ENCODE assay signal across 18 cellular contexts in the genomic region with DNA sequence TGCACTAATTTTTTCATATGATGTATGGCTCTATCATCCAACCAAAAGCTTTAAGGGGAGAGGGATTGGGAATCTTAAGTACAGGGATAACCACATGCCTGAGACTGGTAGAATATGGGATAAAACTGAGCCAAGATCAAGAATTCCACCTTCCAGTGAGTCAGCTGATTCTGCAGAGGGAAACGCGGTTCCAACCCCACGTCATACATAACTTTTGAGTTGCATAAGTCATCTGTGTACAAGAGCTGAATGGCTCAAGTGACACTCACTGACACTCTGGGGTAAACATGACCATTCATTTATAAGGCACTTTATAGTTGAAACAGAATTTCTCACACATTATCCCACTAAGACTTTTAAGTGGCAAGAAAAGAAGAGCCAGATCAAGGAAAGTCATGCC. TPM values are rescaled to one million over a fixed set of nuclear protein-coding genes. Genes with fewer than 3 reads are reported as not detected.
DNase-seq lines count a peak whose midpoint lies in the region; ATAC-seq and TF ChIP-seq lines count a peak whose summit lies in the region.
"Had no signal": no experiment of that assay in that cellular context is flagged by ENCODE, and none has a peak within 500 bp of the region (broad histone marks: within the 10 kb centered on the region; RNA-seq: fewer than 3 reads in every experiment).

No MANE protein-coding gene starts in this region.

- H3K4me1 Mint-ChIP-seq in activated T-cell treated with anti-CD3 and anti-CD28 coated beads, Interleukin-2, amount 50 U/mL, for 24 hours (ENCODE audit: low read depth): peaks cover 14% of the 10 kb centered on the region
- H3K4me1 Mint-ChIP-seq in activated T-cell treated with anti-CD3 and anti-CD28 coated beads, Interleukin-2, amount 50 U/mL, for 72 hours (ENCODE audit: low read depth): no peaks in the 10 kb centered on the region

- H3K4me3 ChIP-seq in upper lobe of right lung: no peak overlapping the region
- H3K4me3 ChIP-seq: cardiac muscle cell had no signal

- no peak for TF ChIP-seq CTCF in upper lobe of right lung (IDR thresholded peaks at IDR 0.05)

- intact Hi-C loops in upper lobe of right lung (cut with DNase I): no loop called here

- H3K4me1 ChIP-seq in upper lobe of right lung: no peaks in the 10 kb centered on the region

- no peak for ATAC-seq in activated T-cell treated with anti-CD3 and anti-CD28 coated beads, Interleukin-2, amount 50 U/mL, for 72 hours (replicated peaks in 1 of 2)
- peak; percentile 84 for ATAC-seq in upper lobe of right lung
- no peak for ATAC-seq in GM21528 (IDR thresholded peaks at IDR 0.05; ENCODE audit: low FRiP score, unreplicated experiment)
- ATAC-seq: left colon had no signal

- DNase-seq in activated T-cell treated with anti-CD3 and anti-CD28 coated beads, Interleukin-2, amount 50 U/mL, for 24 hours: no peak
- DNase-seq in activated T-cell treated with anti-CD3 and anti-CD28 coated beads, Interleukin-2, amount 50 U/mL, for 72 hours: no peak
- DNase-seq in astrocyte of the hippocampus (ENCODE audit: low read depth, low spot score): peak; percentile 93
- peak; percentile 8 for DNase-seq in kidney tubule cell (ENCODE audit: low spot score)
- DNase-seq in upper lobe of right lung: no peak
- DNase-seq in KBM-7: no peak
- no peak for DNase-seq in HUDEP-2 (lab: John Stamatoyannopoulos, UW; ENCODE audit: unreplicated experiment in 76 of 76)
- DNase-seq: activated CD4-positive, alpha-beta T cell treated with anti-CD3 and anti-CD28 coated beads, Interleukin-2, amount 50 U/mL, for 48 hours; COR-L47; head of caudate nucleus; left colon; naive thymus-derived CD4-positive, alpha-beta T cell; NCI-H1092 treated with DMSO at 0.1 percent for 48 hours; retina; stimulated activated CD4-positive, alpha-beta T cell treated with anti-CD3 and anti-CD28 coated beads, Interleukin-1b, Interleukin-23, amount 100 ng/mL, for 48 hours had no signal

- no peak overlapping the region for H3K4me3 Mint-ChIP-seq in activated T-cell treated with anti-CD3 and anti-CD28 coated beads, Interleukin-2, amount 50 U/mL, for 24 hours
- H3K4me3 Mint-ChIP-seq in activated T-cell treated with anti-CD3 and anti-CD28 coated beads, Interleukin-2, amount 50 U/mL, for 72 hours: no peak overlapping the region
- H3K4me3 Mint-ChIP-seq: naive thymus-derived CD4-positive, alpha-beta T cell had no signal

- peaks cover 97% of the 10 kb centered on the region for H3K36me3 Mint-ChIP-seq in activated T-cell treated with anti-CD3 and anti-CD28 coated beads, Interleukin-2, amount 50 U/mL, for 24 hours (ENCODE audit: low read depth)
- H3K36me3 Mint-ChIP-seq in activated T-cell treated with anti-CD3 and anti-CD28 coated beads, Interleukin-2, amount 50 U/mL, for 72 hours (ENCODE audit: insufficient read depth in 2 of 2): peaks cover 28 to 48% of the 10 kb centered on the region in 2 donors

- peak overlapping the region; percentile 53 for H3K27ac Mint-ChIP-seq in activated T-cell treated with anti-CD3 and anti-CD28 coated beads, Interleukin-2, amount 50 U/mL, for 24 hours
- no peak overlapping the region for H3K27ac Mint-ChIP-seq in activated T-cell treated with anti-CD3 and anti-CD28 coated beads, Interleukin-2, amount 50 U/mL, for 72 hours

- H3K36me3 ChIP-seq in upper lobe of right lung: peaks cover 100% of the 10 kb centered on the region

- H3K27ac ChIP-seq in upper lobe of right lung: peak overlapping the region; percentile 32
- H3K27ac ChIP-seq: 22Rv1 had no signal

- in situ Hi-C loops in KBM-7 (cut with MboI; ENCODE audit: low pct_unique_long_range_greater_than_20kb, low sequenced_read_pairs): no loop called here

- no peaks in the 10 kb centered on the region for H3K27me3 ChIP-seq in upper lobe of right lung
- H3K27me3 ChIP-seq: cardiac muscle cell had no signal

- H3K9me3 ChIP-seq in upper lobe of right lung: no peaks in the 10 kb centered on the region

- H3K9me3 Mint-ChIP-seq in activated T-cell treated with anti-CD3 and anti-CD28 coated beads, Interleukin-2, amount 50 U/mL, for 24 hours: no peaks in the 10 kb centered on the region
- H3K9me3 Mint-ChIP-seq in activated T-cell treated with anti-CD3 and anti-CD28 coated beads, Interleukin-2, amount 50 U/mL, for 72 hours: no peaks in the 10 kb centered on the region
- H3K9me3 Mint-ChIP-seq: naive thymus-derived CD4-positive, alpha-beta T cell had no signal

- H3K27me3 Mint-ChIP-seq in activated T-cell treated with anti-CD3 and anti-CD28 coated beads, Interleukin-2, amount 50 U/mL, for 24 hours: no peaks in the 10 kb centered on the region
- no peaks in the 10 kb centered on the region for H3K27me3 Mint-ChIP-seq in activated T-cell treated with anti-CD3 and anti-CD28 coated beads, Interleukin-2, amount 50 U/mL, for 72 hours (ENCODE audit: low read depth)
- H3K27me3 Mint-ChIP-seq: naive thymus-derived CD4-positive, alpha-beta T cell had no signal

RNA-seq across cellular contexts. Expression of gene TRIM27, which starts 16.4 kb away (rescaled TPM):
- total RNA-seq in activated T-cell treated with anti-CD3 and anti-CD28 coated beads, Interleukin-2, amount 50 U/mL, for 72 hours: 10 to 100 TPM; 50.7 to 51.1 TPM
- 49.9 TPM for total RNA-seq in upper lobe of right lung

Comparison
In these comparisons a context has a peak if more than half of its experiments do, and no peak if none do; other contexts are left out.
1. DNase-seq: peak in astrocyte of the hippocampus (single experiment) and kidney tubule cell (single experiment); none in activated T-cell treated with anti-CD3 and anti-CD28 coated beads, Interleukin-2, amount 50 U/mL, for 24 hours (single experiment), activated T-cell treated with anti-CD3 and anti-CD28 coated beads, Interleukin-2, amount 50 U/mL, for 72 hours (0 of 2), upper lobe of right lung (single experiment), KBM-7 (single experiment) and HUDEP-2 (0 of 76).